ENCODE assay signal across 18 cellular contexts in genomic region chr21:32917392-32918135, GRCh38.
DNase-seq lines count a peak whose midpoint lies in the region; ATAC-seq, FAIRE-seq and TF ChIP-seq lines count a peak whose summit lies in the region.
"Had no signal": no experiment of that assay in that cellular context is flagged by ENCODE, and none has a peak within 500 bp of the region (broad histone marks: within the 10 kb centered on the region; RNA-seq: fewer than 3 reads in every experiment).

No MANE protein-coding gene starts in this region.

- ATAC-seq in Right ventricle myocardium superior (ENCODE audit: poor library complexity) (peak; percentile 74), HG03469 (IDR thresholded peaks at IDR 0.05; ENCODE audit: unreplicated experiment) (no peak), HG02588 (IDR thresholded peaks at IDR 0.05; ENCODE audit: unreplicated experiment) (no peak)
- ATAC-seq: gastroesophageal sphincter had no signal

- no peak for FAIRE-seq in GM12891 (lab: Jason Lieb, UNC)
- FAIRE-seq: bronchial epithelial cell had no signal

- intact Hi-C loops in Right ventricle myocardium superior (cut with DNase I) (no loop called here), cardiac septum (cut with DNase I) (no loop called here)

- DNase-seq in Right ventricle myocardium superior (peak; percentile 46), cardiac septum (ENCODE audit: low spot score) (no peak), fibroblast of the aortic adventitia (ENCODE audit: low read depth) (peak; percentile 27), midbrain (lab: John Stamatoyannopoulos, UW) (peak; percentile 29), GM12891 (ENCODE audit: insufficient read length, low spot score) (no peak), DMS153 (lab: John Stamatoyannopoulos, UW) (no peak)
- DNase-seq: activated CD4-positive, CD25-positive, alpha-beta regulatory T cell treated with anti-CD3 and anti-CD28 coated beads, Interleukin-2, amount 50 U/mL, for 72 hours; activated naive CD8-positive, alpha-beta T cell treated with anti-CD3 and anti-CD28 coated beads for 36 hours; HCEC 1CT; lower lobe of right lung; occipital lobe; stimulated activated naive CD4-positive, alpha-beta T cell treated with Interleukin-2 at 50 U/mL for 16 hours had no signal

- no peak for TF ChIP-seq POLR2A in GM12891 (IDR thresholded peaks at IDR 0.05; ENCODE audit: low read depth, low read length)

- H3K4me3 ChIP-seq in fibroblast of the aortic adventitia (ENCODE audit: low read depth, low read length), result no peak overlapping the region
- H3K4me3 ChIP-seq: dorsolateral prefrontal cortex, gastroesophageal sphincter, lower lobe of right lung, SJSA1 had no signal

- no peak for TF ChIP-seq CTCF in fibroblast of the aortic adventitia (IDR thresholded peaks at IDR 0.05; ENCODE audit: insufficient read depth, low read length)

TF ChIP-seq in GM12891, 5 proteins besides CTCF, POLR2A, EP300 and RAD21:
- no peak for TF ChIP-seq POLR2AphosphoS5 (IDR thresholded peaks at IDR 0.05; ENCODE audit: low read depth, low read length)
- no peak for TF ChIP-seq PAX5 (IDR thresholded peaks at IDR 0.05; ENCODE audit: insufficient read depth, low read length, severe bottlenecking)
- no peak for TF ChIP-seq SPI1 (IDR thresholded peaks at IDR 0.05; ENCODE audit: low read depth, low read length)
- no peak for TF ChIP-seq TAF1 (IDR thresholded peaks at IDR 0.05; ENCODE audit: low read depth, low read length)
- no peak for TF ChIP-seq POU2F2 (IDR thresholded peaks at IDR 0.05; ENCODE audit: low read depth, low read length)

Comparison
In these comparisons a context has a peak if more than half of its experiments do, and no peak if none do; other contexts are left out.
1. DNase-seq: peak in Right ventricle myocardium superior (single experiment), fibroblast of the aortic adventitia (single experiment) and midbrain (single experiment); none in cardiac septum (single experiment), GM12891 (single experiment) and DMS153 (single experiment).